ENCODE assay signal across 29 cellular contexts in genomic region chr10:96598841-96599240, GRCh38.
"Had no signal": no experiment of that assay in that cellular context is flagged by ENCODE, and none has a peak within 500 bp of the region (broad histone marks: within the 10 kb centered on the region; RNA-seq: fewer than 3 reads in every experiment).

No MANE protein-coding gene starts in this region.

- H3K4me1 Mint-ChIP-seq: natural killer cell; nephron progenitor cell; neural progenitor cell; stimulated activated memory B cell treated with anti-CD40 and anti-IgM and Interleukin-4, amounts not matched to agents 10 μg/mL and 1 μg/mL and 100 μg/mL, for 72 hours had no signal

- ATAC-seq: lower lobe of right lung; natural killer cell; psoas muscle; right lobe of liver; stimulated activated memory B cell treated with anti-CD40 and anti-IgM and Interleukin-4, amounts not matched to agents 10 μg/mL and 1 μg/mL and 100 μg/mL, for 72 hours; stimulated activated naive CD8-positive, alpha-beta T cell treated with anti-CD3 and anti-CD28 coated beads, Interleukin-15, Interleukin-2, amounts not matched to agents 100 U/mL and 50 U/mL, for 24 hours had no signal

- H3K27me3 Mint-ChIP-seq: naive B cell; stimulated activated memory B cell treated with anti-CD40 and anti-IgM and Interleukin-4, amounts not matched to agents 10 μg/mL and 1 μg/mL and 100 μg/mL, for 72 hours had no signal

- H3K36me3 Mint-ChIP-seq: neural progenitor cell had no signal

- H3K36me3 ChIP-seq: neural progenitor cell, thyroid gland, transverse colon, vagina had no signal

- H3K27me3 ChIP-seq: neural progenitor cell, neutrophil, right lobe of liver, stomach, testis, thyroid gland, transverse colon, upper lobe of left lung, vagina had no signal

- H3K4me3 ChIP-seq: lower lobe of right lung, neural progenitor cell, psoas muscle, right lobe of liver, skin epidermis, stomach, testis, thyroid gland, transverse colon, upper lobe of left lung, vagina had no signal

- H3K4me3 Mint-ChIP-seq: naive B cell; natural killer cell; nephron progenitor cell; neural progenitor cell; stimulated activated memory B cell treated with anti-CD40 and anti-IgM and Interleukin-4, amounts not matched to agents 10 μg/mL and 1 μg/mL and 100 μg/mL, for 72 hours had no signal

- H3K9me3 Mint-ChIP-seq: naive B cell; natural killer cell; nephron progenitor cell; neural progenitor cell; stimulated activated memory B cell treated with anti-CD40 and anti-IgM and Interleukin-4, amounts not matched to agents 10 μg/mL and 1 μg/mL and 100 μg/mL, for 72 hours had no signal

- H3K27ac ChIP-seq: lower lobe of right lung, neural progenitor cell, neutrophil, parathyroid adenoma, psoas muscle, right lobe of liver, skin epidermis, testis, thyroid gland, transverse colon, upper lobe of left lung, vagina had no signal

- H3K27ac Mint-ChIP-seq: naive B cell; natural killer cell; nephron progenitor cell; neural progenitor cell; stimulated activated memory B cell treated with anti-CD40 and anti-IgM and Interleukin-4, amounts not matched to agents 10 μg/mL and 1 μg/mL and 100 μg/mL, for 72 hours had no signal

- FAIRE-seq: keratinocyte had no signal

- DNase-seq: hippocampal formation; kidney glomerular epithelial cell; left cardiac atrium; lower lobe of right lung; mammary epithelial cell; mesenchymal stem cell; naive B cell; natural killer cell; nephron progenitor cell; occipital lobe; psoas muscle; right lobe of liver; stimulated activated CD4-positive, alpha-beta T cell treated with anti-CD3 and anti-CD28 coated beads, Interleukin-1b, Interleukin-23, amount 100 ng/mL, for 48 hours; stimulated activated CD4-positive, alpha-beta T cell treated with anti-CD3 and anti-CD28 coated beads, Interleukin-2, amount 100 ng/mL, for 48 hours; stimulated activated CD4-positive, alpha-beta T cell treated with anti-CD3 and anti-CD28 coated beads, Interleukin-4, amount 100 ng/mL, for 4 hours; stimulated activated CD8-positive, alpha-beta memory T cell treated with anti-CD3 and anti-CD28 coated beads, Interleukin-4, amount 100 ng/mL, for 48 hours; stimulated activated naive CD8-positive, alpha-beta T cell treated with anti-CD3 and anti-CD28 coated beads, Interleukin-15, Interleukin-2, amounts not matched to agents 100 U/mL and 50 U/mL, for 24 hours; stomach; testis; thyroid gland; transverse colon; upper lobe of left lung had no signal

- H3K4me1 ChIP-seq: lower lobe of right lung, neural progenitor cell, parathyroid adenoma, psoas muscle, right lobe of liver, testis, thyroid gland, upper lobe of left lung, vagina had no signal

- H3K9me3 ChIP-seq: lower lobe of right lung, neutrophil, psoas muscle, right lobe of liver, stomach, testis, thyroid gland, transverse colon, upper lobe of left lung, vagina had no signal
